8 cellular contexts compared by ENCODE assay signal in genomic region chr22:31970490-31971444, GRCh38. TPM values are rescaled to one million over a fixed set of nuclear protein-coding genes. Genes with fewer than 3 reads are reported as not detected.
DNase-seq lines count a peak whose midpoint lies in the region; ATAC-seq, FAIRE-seq and TF ChIP-seq lines count a peak whose summit lies in the region.

No MANE protein-coding gene starts in this region.

- dilution Hi-C loops in endothelial cell of umbilical vein (cut with MboI; ENCODE audit: extremely low pct_ligation_motif_present, low sequenced_read_pairs): no loop called here

- H3K36me3 ChIP-seq in NT2/D1 (ENCODE audit: insufficient read depth, insufficient read length, low read length): no peaks in the 10 kb centered on the region
- H3K36me3 ChIP-seq in endothelial cell of umbilical vein (ENCODE audit: control insufficient read depth in 2 of 2, extremely low read depth in 1 of 2, insufficient read depth in 2 of 2, low read length in 2 of 2): no peaks in the 10 kb centered on the region

- intact Hi-C loops in endothelial cell of umbilical vein (cut with micrococcal nuclease): loop anchor here (1.0 to 2.0 kb wide), 4 partner anchors 26 to 414 kb away; partner anchors contain the start of gene YWHAH

- peak; percentile 72 for ATAC-seq in GM18502 (IDR thresholded peaks at IDR 0.05; ENCODE audit: poor library complexity, unreplicated experiment)

- TF ChIP-seq POLR2A in endothelial cell of umbilical vein (IDR thresholded peaks at IDR 0.05; ENCODE audit: low read depth, low read length): no peak

- DNase-seq in A172 (ENCODE audit: low spot score) (peak; percentile 57), HL-60 (ENCODE audit: low read depth in 1 of 2, low spot score in 1 of 2) (peak; percentile 75 to 78), NT2/D1 (ENCODE audit: low read depth, low spot score) (peak; percentile 58), endothelial cell of umbilical vein (ENCODE audit: low read depth, low spot score) (peak; percentile 80), middle frontal gyrus (ENCODE audit: extremely low spot score, low spot score) (peak; percentile 78)
- DNase-seq in activated CD8-positive, alpha-beta memory T cell treated with anti-CD3 and anti-CD28 coated beads, Interleukin-2, amount 50 U/mL, for 48 hours: peak; percentile 99
- DNase-seq in stimulated activated CD8-positive, alpha-beta memory T cell treated with anti-CD3 and anti-CD28 coated beads, Interleukin-2, amount 100 ng/mL, for 1 hour (ENCODE audit: low read depth in 2 of 2): peak; percentile 74 to 76

- H3K27ac ChIP-seq in HL-60 (replicated peaks): no peak overlapping the region
- no peak overlapping the region for H3K27ac ChIP-seq in endothelial cell of umbilical vein (ENCODE audit: insufficient read depth, low read depth, low read length)

- H3K9ac ChIP-seq in NT2/D1 (ENCODE audit: insufficient read length, low read depth) (peak overlapping the region; percentile 64), endothelial cell of umbilical vein (replicated peaks; ENCODE audit: extremely low read depth, insufficient read depth, low read length) (peak overlapping the region; percentile 20)

- CTCF ChIA-PET in endothelial cell of umbilical vein (lab: Charles Lee): interaction anchor here (0.6 to 5.6 kb wide), 63 partner anchors 9 to 519 kb away, joined by 3 to 90 read pairs (median 4); partner anchors contain the start of genes BPIFC, FBXO7, PISD and RTCB

- H2AFZ ChIP-seq in endothelial cell of umbilical vein (ENCODE audit: low read depth, low read length): peak overlapping the region; percentile 98

- no peaks in the 10 kb centered on the region for H3K4me1 ChIP-seq in NT2/D1 (ENCODE audit: insufficient read depth, insufficient read length)
- peaks cover 6% of the 10 kb centered on the region for H3K4me1 ChIP-seq in endothelial cell of umbilical vein (ENCODE audit: control insufficient read depth, extremely low read depth, insufficient read depth, low read length)

- no peaks in the 10 kb centered on the region for H3K27me3 ChIP-seq in HL-60 (ENCODE audit: insufficient read depth, poor library complexity, severe bottlenecking)
- H3K27me3 ChIP-seq in NT2/D1 (ENCODE audit: insufficient read depth, insufficient read length): peaks cover 7% of the 10 kb centered on the region
- no peaks in the 10 kb centered on the region for H3K27me3 ChIP-seq in endothelial cell of umbilical vein (ENCODE audit: control insufficient read depth in 2 of 2, insufficient read depth in 2 of 2, low read length in 2 of 2)

- peak; percentile 81 for FAIRE-seq in endothelial cell of umbilical vein (lab: Jason Lieb, UNC)

- no peaks in the 10 kb centered on the region for H3K9me1 ChIP-seq in endothelial cell of umbilical vein (replicated peaks; ENCODE audit: control insufficient read depth, extremely low read depth, insufficient read depth, low read length)

- H3K79me2 ChIP-seq in endothelial cell of umbilical vein (ENCODE audit: control insufficient read depth, insufficient read depth, low read length): no peaks in the 10 kb centered on the region

- TF ChIP-seq CTCF in HL-60 (IDR thresholded peaks at IDR 0.05; ENCODE audit: insufficient read depth, low read length) (peak; percentile 79), endothelial cell of umbilical vein (IDR thresholded peaks at IDR 0.05; ENCODE audit: extremely low read depth in 1 of 2, insufficient read depth in 1 of 2, low read depth in 1 of 2, low read length in 2 of 2) (peak; percentile 93 to 98)

- H3K4me3 ChIP-seq in HL-60 (replicated peaks; ENCODE audit: insufficient read depth, low read length) (peak overlapping the region; percentile 38), NT2/D1 (ENCODE audit: insufficient read length, low read depth) (peak overlapping the region; percentile 50), endothelial cell of umbilical vein (replicated peaks in 1 of 3; ENCODE audit: insufficient read depth in 1 of 3, low read depth in 1 of 3, low read length in 3 of 3) (peak overlapping the region in 2 of 3 experiments; percentile 9 to 31)

- no peaks in the 10 kb centered on the region for H4K20me1 ChIP-seq in endothelial cell of umbilical vein (replicated peaks; ENCODE audit: control insufficient read depth, extremely low read depth, insufficient read depth, low read length)

- H3K4me2 ChIP-seq in endothelial cell of umbilical vein (ENCODE audit: insufficient read depth, low read length): peak overlapping the region; percentile 64

- H3K9me3 ChIP-seq in NT2/D1 (ENCODE audit: insufficient read depth, low read length): no peaks in the 10 kb centered on the region
- no peaks in the 10 kb centered on the region for H3K9me3 ChIP-seq in endothelial cell of umbilical vein (replicated peaks; ENCODE audit: control insufficient read depth, insufficient read depth, low read length)

- POLR2A ChIA-PET in endothelial cell of umbilical vein (lab: Charles Lee): no interaction called here

- BruUV-seq in endothelial cell of umbilical vein (replicated peaks; lab: Mats Ljungman, UMichigan): no TSS peak

TF ChIP-seq in endothelial cell of umbilical vein, 7 proteins besides CTCF, POLR2A, EP300 and RAD21:
- no peak for TF ChIP-seq POLR2AphosphoS5 (IDR thresholded peaks at IDR 0.05; ENCODE audit: insufficient read depth, low read depth, low read length)
- no peak for TF ChIP-seq MAX (IDR thresholded peaks at IDR 0.05; ENCODE audit: insufficient read depth, insufficient read length)
- TF ChIP-seq MYC (IDR thresholded peaks at IDR 0.05; ENCODE audit: low read depth, low read length): no peak
- TF ChIP-seq EZH2 (IDR thresholded peaks at IDR 0.05; ENCODE audit: borderline replicate concordance, low read depth, low read length, severe bottlenecking): no peak
- no peak for TF ChIP-seq JUN (IDR thresholded peaks at IDR 0.05; ENCODE audit: borderline replicate concordance, insufficient read depth, insufficient read length, low read depth)

RNA-seq across cellular contexts. Expression of gene YWHAH, which starts 26.4 kb away (rescaled TPM):
- 176 and 188 TPM in 2 replicates for total RNA-seq in A172 (2014; rRNA removed; shearing (Covaris generic))
- total RNA-seq in endothelial cell of umbilical vein: 170 and 182 TPM in 2 replicates
- 72.2 and 73.6 TPM in 2 replicates for polyA plus RNA-seq in endothelial cell of umbilical vein
- polyA plus RNA-seq in endothelial cell of umbilical vein (2011; cell fraction: cytosol; rRNA removed): 117 and 139 TPM in 2 replicates
- polyA plus RNA-seq in endothelial cell of umbilical vein (2011; cell fraction: nucleus; rRNA removed): 52.4 and 59.2 TPM in 2 replicates
- 121 and 190 TPM in 2 replicates for polyA plus RNA-seq in endothelial cell of umbilical vein (2012)
- polyA minus RNA-seq in endothelial cell of umbilical vein: 41.5 and 43.3 TPM in 2 replicates
- polyA minus RNA-seq in endothelial cell of umbilical vein (2011; cell fraction: cytosol; rRNA and poly(A)+ RNA removed): 26.1 TPM
- 14.1 and 20.4 TPM in 2 replicates for polyA minus RNA-seq in endothelial cell of umbilical vein (2011; cell fraction: nucleus; rRNA and poly(A)+ RNA removed)
